In the genomic region with DNA sequence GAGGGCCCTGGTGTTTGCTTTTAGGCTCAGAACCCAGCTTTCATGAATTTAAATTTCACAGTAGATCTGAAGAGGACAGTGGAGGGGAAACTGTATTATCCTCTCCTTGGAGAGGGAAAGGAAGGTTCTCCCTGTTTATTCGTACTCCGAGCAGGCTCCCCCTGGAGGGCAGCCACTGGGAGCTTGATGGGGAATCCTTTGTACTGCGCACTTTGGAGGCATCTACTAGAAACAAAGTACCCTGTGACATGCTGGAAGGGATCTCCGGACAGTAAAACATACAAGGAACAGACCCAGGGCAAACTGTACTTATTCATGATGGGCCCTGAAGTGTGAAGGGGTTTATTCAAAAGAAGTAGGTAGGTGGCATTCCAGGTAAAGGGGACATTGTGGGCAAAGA, we compare ENCODE assay signal across 11 cellular contexts. TPM values are rescaled to one million over a fixed set of nuclear protein-coding genes. Genes with fewer than 3 reads are reported as not detected.
A peak's percentile ranks its signal among the peaks of the same experiment; 100 is the strongest.
DNase-seq lines count a peak whose midpoint lies in the region; TF ChIP-seq lines count a peak whose summit lies in the region.
"Had no signal": no experiment of that assay in that cellular context is flagged by ENCODE, and none has a peak within 500 bp of the region (broad histone marks: within the 10 kb centered on the region; RNA-seq: fewer than 3 reads in every experiment).

No MANE protein-coding gene starts in this region.

- H3K27me3 ChIP-seq in tibial artery (no peaks in the 10 kb centered on the region), mammary epithelial cell (ENCODE audit: insufficient read depth, low read length) (no peaks in the 10 kb centered on the region)

- no peak overlapping the region for H2AFZ ChIP-seq in mammary epithelial cell (ENCODE audit: low read depth, low read length)

- H3K36me3 ChIP-seq in tibial artery, result no peaks in the 10 kb centered on the region
- no peaks in the 10 kb centered on the region for H3K36me3 ChIP-seq in mammary epithelial cell (ENCODE audit: insufficient read depth, low read length)

- H3K27ac ChIP-seq in tibial artery (peak overlapping the region; percentile 48 to 98), mammary epithelial cell (ENCODE audit: insufficient read depth, low read depth, low read length) (no peak overlapping the region)

- no peak overlapping the region for H3K9ac ChIP-seq in mammary epithelial cell (ENCODE audit: insufficient read depth, low read length)

- H3K4me1 ChIP-seq in tibial artery (peaks cover 7 to 89% (median 53%) of the 10 kb centered on the region in 4 donors), mammary epithelial cell (ENCODE audit: insufficient read depth, low read length) (peaks cover 7% of the 10 kb centered on the region)

- peak overlapping the region in 3 of 5 experiments; percentile 10 to 97 (median 71) for H3K27ac Mint-ChIP-seq in brain
- no peak overlapping the region for H3K27ac Mint-ChIP-seq in immature natural killer cell

- no TSS peak for BruUV-seq in mammary epithelial cell (replicated peaks; lab: Mats Ljungman, UMichigan)

- H3K4me3 ChIP-seq in tibial artery, result no peak overlapping the region
- H3K4me3 ChIP-seq in mammary epithelial cell (replicated peaks in 1 of 3; ENCODE audit: insufficient read depth in 1 of 3, low read depth in 2 of 3, low read length in 3 of 3), result no peak overlapping the region

- H3K36me3 Mint-ChIP-seq in brain (no peaks in the 10 kb centered on the region), immature natural killer cell (no peaks in the 10 kb centered on the region)

- DNase-seq in NCI-H1417 (lab: John Stamatoyannopoulos, UW) (peak in 2 of 3 experiments; percentile 20 to 36), NCI-H1417 treated with DMSO at 0.1 percent for 48 hours (lab: John Stamatoyannopoulos, UW) (no peak), islet precursor cell (peak; percentile 73), tibial artery (no peak), mammary epithelial cell (no peak), activated gamma-delta T cell (lab: John Stamatoyannopoulos, UW) (no peak), immature natural killer cell (no peak)
- DNase-seq: NCI-H2029 treated with DMSO at 0.1 percent for 48 hours, T-helper 2 cell had no signal

- TF ChIP-seq CTCF in brain (conservative IDR thresholded peaks at IDR 0.05) (peak in 1 of 2 experiments; percentile 36), tibial artery (IDR thresholded peaks at IDR 0.05) (peak; percentile 23 to 29), mammary epithelial cell (conservative IDR thresholded peaks at IDR 0.05 in 1 of 2, IDR thresholded peaks at IDR 0.05 in 1 of 2; ENCODE audit: extremely low read depth in 1 of 2, insufficient read depth in 1 of 2, low read depth in 1 of 2, low read length in 2 of 2) (peak in 1 of 2 donors; percentile 14)

- H3K4me3 Mint-ChIP-seq in brain, result peak overlapping the region in 2 of 5 experiments; percentile 11 to 28
- no peak overlapping the region for H3K4me3 Mint-ChIP-seq in immature natural killer cell

- intact Hi-C loops in tibial artery (cut with DNase I; ENCODE audit: low total_unique reads), result loop anchor here (10.0 kb wide), 1 partner anchor 165 kb away; no protein-coding TSS in a partner anchor
- intact Hi-C loops in mammary epithelial cell (cut with micrococcal nuclease), result loop anchor here (10.0 kb wide), 2 partner anchors 485 to 665 kb away; no protein-coding TSS in a partner anchor

- H3K4me1 Mint-ChIP-seq in brain, result peaks cover 59% of the 10 kb centered on the region
- peaks cover 0 to 6% of the 10 kb centered on the region in 2 donors for H3K4me1 Mint-ChIP-seq in immature natural killer cell

- H3K79me2 ChIP-seq in mammary epithelial cell (ENCODE audit: insufficient read depth, low read length), result no peaks in the 10 kb centered on the region

- H3K27me3 Mint-ChIP-seq in brain (peaks cover 12% of the 10 kb centered on the region), immature natural killer cell (ENCODE audit: low read depth in 3 of 3) (peaks cover 0 to 2% (median 0%) of the 10 kb centered on the region in 3 donors)

- CTCF ChIA-PET in mammary epithelial cell (lab: Charles Lee; ENCODE audit: low non-redundant PET), result no interaction called here

- H4K20me1 ChIP-seq in mammary epithelial cell (ENCODE audit: insufficient read depth, low read length), result no peaks in the 10 kb centered on the region

- H3K9me3 Mint-ChIP-seq in brain (no peaks in the 10 kb centered on the region), immature natural killer cell (no peaks in the 10 kb centered on the region)

- no peak overlapping the region for H3K4me2 ChIP-seq in mammary epithelial cell (ENCODE audit: insufficient read depth, low read depth, low read length)

- dilution Hi-C loops in mammary epithelial cell (cut with HindIII; ENCODE audit: low sequenced_read_pairs), result loop anchor here (25.0 kb wide), 1 partner anchor 178 kb away; no protein-coding TSS in a partner anchor

- in situ Hi-C loops in mammary epithelial cell (cut with MboI; ENCODE audit: low sequenced_read_pairs in 2 of 2), result loop anchor here (5.0 to 25.0 kb wide), 3 partner anchors 178 to 678 kb away; a partner anchor contains a TSS

- WGBS in mammary epithelial cell (ENCODE audit: low coverage, missing lambda C conversion rate), result 57% methylated on average over 4 of the region's 4 CpGs

- H3K9me3 ChIP-seq in tibial artery (no peaks in the 10 kb centered on the region), mammary epithelial cell (replicated peaks; ENCODE audit: insufficient read depth, low read length) (no peaks in the 10 kb centered on the region)

RNA-seq across cellular contexts. Expression of a gene that starts 27.2 kb away (rescaled TPM):
- polyA plus RNA-seq in brain (ENCODE audit: insufficient read depth, low read depth, low replicate concordance), result 5.8 TPM
- total RNA-seq in mammary epithelial cell, result 10 to 100 TPM; 38.4 to 46.2 TPM
- polyA plus RNA-seq in mammary epithelial cell, result 11.0 TPM
- 44.8 TPM for polyA minus RNA-seq in mammary epithelial cell
- polyA plus RNA-seq in immature natural killer cell, result under 1 TPM in 1 of 3 donors, not detected in 2; 0.66 TPM
- total RNA-seq: A673 had no signal

Comparison
In these comparisons a context has a peak if more than half of its experiments do, and no peak if none do; other contexts are left out.
1. DNase-seq: peak in NCI-H1417 (2 of 3) and islet precursor cell (single experiment); none in NCI-H1417 treated with DMSO at 0.1 percent for 48 hours (single experiment), tibial artery (0 of 2), mammary epithelial cell (single experiment), activated gamma-delta T cell (single experiment) and immature natural killer cell (0 of 3).
2. H3K27ac Mint-ChIP-seq: peak in brain (3 of 5); none in immature natural killer cell (0 of 6).